In the genomic region with DNA sequence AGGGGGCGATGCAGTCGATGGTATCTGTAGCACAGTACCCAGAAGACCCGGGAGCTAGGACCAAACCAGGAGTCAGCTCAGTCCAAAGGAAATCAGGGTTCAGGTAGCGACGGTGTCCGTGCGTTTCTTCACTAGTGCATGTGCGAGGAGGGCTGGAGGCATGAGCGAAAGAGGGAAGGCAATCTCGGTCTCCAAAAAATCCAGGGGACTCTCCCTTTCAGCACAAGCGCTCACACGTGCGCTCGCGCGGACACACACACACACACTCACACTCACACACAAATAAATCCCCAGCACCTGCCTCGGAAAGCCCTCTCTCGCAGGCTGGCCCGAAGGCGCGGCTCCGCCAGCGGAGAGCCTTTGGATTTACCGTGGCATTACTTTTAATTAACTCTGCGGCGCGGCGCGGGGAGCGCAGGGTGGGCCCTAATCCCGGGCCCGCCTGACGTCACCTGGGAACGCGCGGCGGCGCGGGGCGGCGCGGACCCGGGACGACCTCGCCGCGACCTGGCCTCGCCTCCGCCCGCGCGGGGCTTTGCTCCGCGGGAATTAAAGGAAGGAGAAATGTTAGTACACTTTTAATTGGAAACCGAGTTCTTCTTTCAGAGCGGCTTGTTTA, we compare ENCODE assay signal across 1 cellular context.
TF ChIP-seq lines count a peak whose summit lies in the region.

No MANE protein-coding gene starts in this region.

TF ChIP-seq in HEK293, 187 proteins besides CTCF, POLR2A, EP300 and RAD21 (continued from another document and continues in another):
- TF ChIP-seq ZNF501 (tag by site-specific recombination; IDR thresholded peaks at IDR 0.05) (no peak), ZNF132 (tag by site-specific recombination; IDR thresholded peaks at IDR 0.05; ENCODE audit: borderline replicate concordance) (no peak), ZNF239 (tag by site-specific recombination; IDR thresholded peaks at IDR 0.05) (no peak), ZNF175 (tag by site-specific recombination; IDR thresholded peaks at IDR 0.05) (no peak), ZNF510 (tag by site-specific recombination; IDR thresholded peaks at IDR 0.05; ENCODE audit: insufficient replicate concordance) (no peak), ZNF548 (tag by site-specific recombination; IDR thresholded peaks at IDR 0.05) (no peak), BCL11B (tag by site-specific recombination; IDR thresholded peaks at IDR 0.05; ENCODE audit: low read depth) (no peak; the same call in 1 of the 2 replicates), MYNN (tag by site-specific recombination; IDR thresholded peaks at IDR 0.05; ENCODE audit: borderline replicate concordance) (no peak; the same call in 1 of the 2 replicates), ZNF223 (tag by site-specific recombination; IDR thresholded peaks at IDR 0.05) (no peak), ZNF585B (tag by site-specific recombination; IDR thresholded peaks at IDR 0.05) (no peak), EGR2 (tag by site-specific recombination; IDR thresholded peaks at IDR 0.05; ENCODE audit: low read depth) (no peak), ZNF624 (tag by site-specific recombination; IDR thresholded peaks at IDR 0.05) (no peak), ZNF600 (tag by site-specific recombination; IDR thresholded peaks at IDR 0.05) (no peak), ZNF335 (tag by site-specific recombination; conservative IDR thresholded peaks at IDR 0.05) (peak; percentile 95), ZEB2 (tag by site-specific recombination; IDR thresholded peaks at IDR 0.05) (peak; percentile 53), KLF9 (tag by site-specific recombination; IDR thresholded peaks at IDR 0.05; ENCODE audit: low read depth) (no peak), ZNF664 (tag by site-specific recombination; IDR thresholded peaks at IDR 0.05) (no peak), SETDB1 (IDR thresholded peaks at IDR 0.05; ENCODE audit: insufficient read length, low read length) (no peak), YY1 (tag by site-specific recombination; IDR thresholded peaks at IDR 0.05) (no peak), ZNF221 (tag by site-specific recombination; IDR thresholded peaks at IDR 0.05; ENCODE audit: borderline replicate concordance) (no peak), ZNF677 (tag by site-specific recombination; IDR thresholded peaks at IDR 0.05) (no peak), ZNF521 (tag by site-specific recombination; IDR thresholded peaks at IDR 0.05) (no peak), ZNF138 (tag by site-specific recombination; IDR thresholded peaks at IDR 0.05; ENCODE audit: borderline replicate concordance) (no peak), ZNF391 (tag by site-specific recombination; IDR thresholded peaks at IDR 0.05; ENCODE audit: borderline replicate concordance, low read depth) (peak; percentile 29; the same call in 1 of the 2 replicates), ZSCAN16 (tag by site-specific recombination; IDR thresholded peaks at IDR 0.05) (no peak), ZNF354C (tag by site-specific recombination; IDR thresholded peaks at IDR 0.05; ENCODE audit: borderline replicate concordance, low read depth) (no peak), ZNF654 (tag by site-specific recombination; IDR thresholded peaks at IDR 0.05; ENCODE audit: low read depth) (no peak), ZBTB21 (tag by site-specific recombination; IDR thresholded peaks at IDR 0.05) (peak; percentile 39; the same call in 1 of the 2 replicates), ZNF248 (tag by site-specific recombination; IDR thresholded peaks at IDR 0.05) (no peak)
- TF ChIP-seq, protein P1, sequence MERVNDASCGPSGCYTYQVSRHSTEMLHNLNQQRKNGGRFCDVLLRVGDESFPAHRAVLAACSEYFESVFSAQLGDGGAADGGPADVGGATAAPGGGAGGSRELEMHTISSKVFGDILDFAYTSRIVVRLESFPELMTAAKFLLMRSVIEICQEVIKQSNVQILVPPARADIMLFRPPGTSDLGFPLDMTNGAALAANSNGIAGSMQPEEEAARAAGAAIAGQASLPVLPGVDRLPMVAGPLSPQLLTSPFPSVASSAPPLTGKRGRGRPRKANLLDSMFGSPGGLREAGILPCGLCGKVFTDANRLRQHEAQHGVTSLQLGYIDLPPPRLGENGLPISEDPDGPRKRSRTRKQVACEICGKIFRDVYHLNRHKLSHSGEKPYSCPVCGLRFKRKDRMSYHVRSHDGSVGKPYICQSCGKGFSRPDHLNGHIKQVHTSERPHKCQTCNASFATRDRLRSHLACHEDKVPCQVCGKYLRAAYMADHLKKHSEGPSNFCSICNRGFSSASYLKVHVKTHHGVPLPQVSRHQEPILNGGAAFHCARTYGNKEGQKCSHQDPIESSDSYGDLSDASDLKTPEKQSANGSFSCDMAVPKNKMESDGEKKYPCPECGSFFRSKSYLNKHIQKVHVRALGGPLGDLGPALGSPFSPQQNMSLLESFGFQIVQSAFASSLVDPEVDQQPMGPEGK (tag by site-specific recombination; IDR thresholded peaks at IDR 0.05) = peak; percentile 24; the same call in 1 of the 2 replicates
- TF ChIP-seq, protein P2, sequence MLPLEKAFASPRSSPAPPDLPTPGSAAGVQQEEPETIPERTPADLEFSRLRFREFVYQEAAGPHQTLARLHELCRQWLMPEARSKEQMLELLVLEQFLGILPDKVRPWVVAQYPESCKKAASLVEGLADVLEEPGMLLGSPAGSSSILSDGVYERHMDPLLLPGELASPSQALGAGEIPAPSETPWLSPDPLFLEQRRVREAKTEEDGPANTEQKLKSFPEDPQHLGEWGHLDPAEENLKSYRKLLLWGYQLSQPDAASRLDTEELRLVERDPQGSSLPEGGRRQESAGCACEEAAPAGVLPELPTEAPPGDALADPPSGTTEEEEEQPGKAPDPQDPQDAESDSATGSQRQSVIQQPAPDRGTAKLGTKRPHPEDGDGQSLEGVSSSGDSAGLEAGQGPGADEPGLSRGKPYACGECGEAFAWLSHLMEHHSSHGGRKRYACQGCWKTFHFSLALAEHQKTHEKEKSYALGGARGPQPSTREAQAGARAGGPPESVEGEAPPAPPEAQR (tag by site-specific recombination; IDR thresholded peaks at IDR 0.05) = no peak
- TF ChIP-seq, protein P3, sequence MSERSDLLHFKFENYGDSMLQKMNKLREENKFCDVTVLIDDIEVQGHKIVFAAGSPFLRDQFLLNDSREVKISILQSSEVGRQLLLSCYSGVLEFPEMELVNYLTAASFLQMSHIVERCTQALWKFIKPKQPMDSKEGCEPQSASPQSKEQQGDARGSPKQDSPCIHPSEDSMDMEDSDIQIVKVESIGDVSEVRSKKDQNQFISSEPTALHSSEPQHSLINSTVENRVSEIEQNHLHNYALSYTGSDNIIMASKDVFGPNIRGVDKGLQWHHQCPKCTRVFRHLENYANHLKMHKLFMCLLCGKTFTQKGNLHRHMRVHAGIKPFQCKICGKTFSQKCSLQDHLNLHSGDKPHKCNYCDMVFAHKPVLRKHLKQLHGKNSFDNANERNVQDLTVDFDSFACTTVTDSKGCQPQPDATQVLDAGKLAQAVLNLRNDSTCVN (tag by site-specific recombination; optimal IDR thresholded peaks at IDR 0.05) = peak; percentile 79
- TF ChIP-seq, protein P4, sequence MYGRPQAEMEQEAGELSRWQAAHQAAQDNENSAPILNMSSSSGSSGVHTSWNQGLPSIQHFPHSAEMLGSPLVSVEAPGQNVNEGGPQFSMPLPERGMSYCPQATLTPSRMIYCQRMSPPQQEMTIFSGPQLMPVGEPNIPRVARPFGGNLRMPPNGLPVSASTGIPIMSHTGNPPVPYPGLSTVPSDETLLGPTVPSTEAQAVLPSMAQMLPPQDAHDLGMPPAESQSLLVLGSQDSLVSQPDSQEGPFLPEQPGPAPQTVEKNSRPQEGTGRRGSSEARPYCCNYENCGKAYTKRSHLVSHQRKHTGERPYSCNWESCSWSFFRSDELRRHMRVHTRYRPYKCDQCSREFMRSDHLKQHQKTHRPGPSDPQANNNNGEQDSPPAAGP (tag by site-specific recombination; IDR thresholded peaks at IDR 0.05) = peak; percentile 58; the same call in 1 of the 2 replicates
- TF ChIP-seq, protein P5, sequence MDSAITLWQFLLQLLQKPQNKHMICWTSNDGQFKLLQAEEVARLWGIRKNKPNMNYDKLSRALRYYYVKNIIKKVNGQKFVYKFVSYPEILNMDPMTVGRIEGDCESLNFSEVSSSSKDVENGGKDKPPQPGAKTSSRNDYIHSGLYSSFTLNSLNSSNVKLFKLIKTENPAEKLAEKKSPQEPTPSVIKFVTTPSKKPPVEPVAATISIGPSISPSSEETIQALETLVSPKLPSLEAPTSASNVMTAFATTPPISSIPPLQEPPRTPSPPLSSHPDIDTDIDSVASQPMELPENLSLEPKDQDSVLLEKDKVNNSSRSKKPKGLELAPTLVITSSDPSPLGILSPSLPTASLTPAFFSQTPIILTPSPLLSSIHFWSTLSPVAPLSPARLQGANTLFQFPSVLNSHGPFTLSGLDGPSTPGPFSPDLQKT (IDR thresholded peaks at IDR 0.05; ENCODE audit: borderline replicate concordance, low read depth, low read length) = no peak
- TF ChIP-seq, protein P6, sequence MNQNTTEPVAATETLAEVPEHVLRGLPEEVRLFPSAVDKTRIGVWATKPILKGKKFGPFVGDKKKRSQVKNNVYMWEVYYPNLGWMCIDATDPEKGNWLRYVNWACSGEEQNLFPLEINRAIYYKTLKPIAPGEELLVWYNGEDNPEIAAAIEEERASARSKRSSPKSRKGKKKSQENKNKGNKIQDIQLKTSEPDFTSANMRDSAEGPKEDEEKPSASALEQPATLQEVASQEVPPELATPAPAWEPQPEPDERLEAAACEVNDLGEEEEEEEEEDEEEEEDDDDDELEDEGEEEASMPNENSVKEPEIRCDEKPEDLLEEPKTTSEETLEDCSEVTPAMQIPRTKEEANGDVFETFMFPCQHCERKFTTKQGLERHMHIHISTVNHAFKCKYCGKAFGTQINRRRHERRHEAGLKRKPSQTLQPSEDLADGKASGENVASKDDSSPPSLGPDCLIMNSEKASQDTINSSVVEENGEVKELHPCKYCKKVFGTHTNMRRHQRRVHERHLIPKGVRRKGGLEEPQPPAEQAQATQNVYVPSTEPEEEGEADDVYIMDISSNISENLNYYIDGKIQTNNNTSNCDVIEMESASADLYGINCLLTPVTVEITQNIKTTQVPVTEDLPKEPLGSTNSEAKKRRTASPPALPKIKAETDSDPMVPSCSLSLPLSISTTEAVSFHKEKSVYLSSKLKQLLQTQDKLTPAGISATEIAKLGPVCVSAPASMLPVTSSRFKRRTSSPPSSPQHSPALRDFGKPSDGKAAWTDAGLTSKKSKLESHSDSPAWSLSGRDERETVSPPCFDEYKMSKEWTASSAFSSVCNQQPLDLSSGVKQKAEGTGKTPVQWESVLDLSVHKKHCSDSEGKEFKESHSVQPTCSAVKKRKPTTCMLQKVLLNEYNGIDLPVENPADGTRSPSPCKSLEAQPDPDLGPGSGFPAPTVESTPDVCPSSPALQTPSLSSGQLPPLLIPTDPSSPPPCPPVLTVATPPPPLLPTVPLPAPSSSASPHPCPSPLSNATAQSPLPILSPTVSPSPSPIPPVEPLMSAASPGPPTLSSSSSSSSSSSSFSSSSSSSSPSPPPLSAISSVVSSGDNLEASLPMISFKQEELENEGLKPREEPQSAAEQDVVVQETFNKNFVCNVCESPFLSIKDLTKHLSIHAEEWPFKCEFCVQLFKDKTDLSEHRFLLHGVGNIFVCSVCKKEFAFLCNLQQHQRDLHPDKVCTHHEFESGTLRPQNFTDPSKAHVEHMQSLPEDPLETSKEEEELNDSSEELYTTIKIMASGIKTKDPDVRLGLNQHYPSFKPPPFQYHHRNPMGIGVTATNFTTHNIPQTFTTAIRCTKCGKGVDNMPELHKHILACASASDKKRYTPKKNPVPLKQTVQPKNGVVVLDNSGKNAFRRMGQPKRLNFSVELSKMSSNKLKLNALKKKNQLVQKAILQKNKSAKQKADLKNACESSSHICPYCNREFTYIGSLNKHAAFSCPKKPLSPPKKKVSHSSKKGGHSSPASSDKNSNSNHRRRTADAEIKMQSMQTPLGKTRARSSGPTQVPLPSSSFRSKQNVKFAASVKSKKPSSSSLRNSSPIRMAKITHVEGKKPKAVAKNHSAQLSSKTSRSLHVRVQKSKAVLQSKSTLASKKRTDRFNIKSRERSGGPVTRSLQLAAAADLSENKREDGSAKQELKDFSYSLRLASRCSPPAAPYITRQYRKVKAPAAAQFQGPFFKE (tag by site-specific recombination; IDR thresholded peaks at IDR 0.05; ENCODE audit: borderline replicate concordance) = no peak
- TF ChIP-seq, protein P7, sequence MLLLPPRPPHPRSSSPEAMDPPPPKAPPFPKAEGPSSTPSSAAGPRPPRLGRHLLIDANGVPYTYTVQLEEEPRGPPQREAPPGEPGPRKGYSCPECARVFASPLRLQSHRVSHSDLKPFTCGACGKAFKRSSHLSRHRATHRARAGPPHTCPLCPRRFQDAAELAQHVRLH (tag by site-specific recombination; IDR thresholded peaks at IDR 0.05) = no peak
- TF ChIP-seq, protein P8, sequence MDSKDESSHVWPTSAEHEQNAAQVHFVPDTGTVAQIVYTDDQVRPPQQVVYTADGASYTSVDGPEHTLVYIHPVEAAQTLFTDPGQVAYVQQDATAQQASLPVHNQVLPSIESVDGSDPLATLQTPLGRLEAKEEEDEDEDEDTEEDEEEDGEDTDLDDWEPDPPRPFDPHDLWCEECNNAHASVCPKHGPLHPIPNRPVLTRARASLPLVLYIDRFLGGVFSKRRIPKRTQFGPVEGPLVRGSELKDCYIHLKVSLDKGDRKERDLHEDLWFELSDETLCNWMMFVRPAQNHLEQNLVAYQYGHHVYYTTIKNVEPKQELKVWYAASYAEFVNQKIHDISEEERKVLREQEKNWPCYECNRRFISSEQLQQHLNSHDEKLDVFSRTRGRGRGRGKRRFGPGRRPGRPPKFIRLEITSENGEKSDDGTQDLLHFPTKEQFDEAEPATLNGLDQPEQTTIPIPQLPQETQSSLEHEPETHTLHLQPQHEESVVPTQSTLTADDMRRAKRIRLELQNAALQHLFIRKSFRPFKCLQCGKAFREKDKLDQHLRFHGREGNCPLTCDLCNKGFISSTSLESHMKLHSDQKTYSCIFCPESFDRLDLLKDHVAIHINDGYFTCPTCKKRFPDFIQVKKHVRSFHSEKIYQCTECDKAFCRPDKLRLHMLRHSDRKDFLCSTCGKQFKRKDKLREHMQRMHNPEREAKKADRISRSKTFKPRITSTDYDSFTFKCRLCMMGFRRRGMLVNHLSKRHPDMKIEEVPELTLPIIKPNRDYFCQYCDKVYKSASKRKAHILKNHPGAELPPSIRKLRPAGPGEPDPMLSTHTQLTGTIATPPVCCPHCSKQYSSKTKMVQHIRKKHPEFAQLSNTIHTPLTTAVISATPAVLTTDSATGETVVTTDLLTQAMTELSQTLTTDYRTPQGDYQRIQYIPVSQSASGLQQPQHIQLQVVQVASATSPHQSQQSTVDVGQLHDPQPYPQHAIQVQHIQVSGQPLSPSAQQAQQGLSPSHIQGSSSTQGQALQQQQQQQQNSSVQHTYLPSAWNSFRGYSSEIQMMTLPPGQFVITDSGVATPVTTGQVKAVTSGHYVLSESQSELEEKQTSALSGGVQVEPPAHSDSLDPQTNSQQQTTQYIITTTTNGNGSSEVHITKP (tag by site-specific recombination; IDR thresholded peaks at IDR 0.05) = peak; percentile 24; the same call in 1 of the 2 replicates
- TF ChIP-seq, protein P9, sequence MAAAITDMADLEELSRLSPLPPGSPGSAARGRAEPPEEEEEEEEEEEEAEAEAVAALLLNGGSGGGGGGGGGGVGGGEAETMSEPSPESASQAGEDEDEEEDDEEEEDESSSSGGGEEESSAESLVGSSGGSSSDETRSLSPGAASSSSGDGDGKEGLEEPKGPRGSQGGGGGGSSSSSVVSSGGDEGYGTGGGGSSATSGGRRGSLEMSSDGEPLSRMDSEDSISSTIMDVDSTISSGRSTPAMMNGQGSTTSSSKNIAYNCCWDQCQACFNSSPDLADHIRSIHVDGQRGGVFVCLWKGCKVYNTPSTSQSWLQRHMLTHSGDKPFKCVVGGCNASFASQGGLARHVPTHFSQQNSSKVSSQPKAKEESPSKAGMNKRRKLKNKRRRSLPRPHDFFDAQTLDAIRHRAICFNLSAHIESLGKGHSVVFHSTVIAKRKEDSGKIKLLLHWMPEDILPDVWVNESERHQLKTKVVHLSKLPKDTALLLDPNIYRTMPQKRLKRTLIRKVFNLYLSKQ (tag by site-specific recombination; IDR thresholded peaks at IDR 0.05; ENCODE audit: borderline replicate concordance) = no peak
